ENCODE assay signal across 1 cellular context in the genomic region with DNA sequence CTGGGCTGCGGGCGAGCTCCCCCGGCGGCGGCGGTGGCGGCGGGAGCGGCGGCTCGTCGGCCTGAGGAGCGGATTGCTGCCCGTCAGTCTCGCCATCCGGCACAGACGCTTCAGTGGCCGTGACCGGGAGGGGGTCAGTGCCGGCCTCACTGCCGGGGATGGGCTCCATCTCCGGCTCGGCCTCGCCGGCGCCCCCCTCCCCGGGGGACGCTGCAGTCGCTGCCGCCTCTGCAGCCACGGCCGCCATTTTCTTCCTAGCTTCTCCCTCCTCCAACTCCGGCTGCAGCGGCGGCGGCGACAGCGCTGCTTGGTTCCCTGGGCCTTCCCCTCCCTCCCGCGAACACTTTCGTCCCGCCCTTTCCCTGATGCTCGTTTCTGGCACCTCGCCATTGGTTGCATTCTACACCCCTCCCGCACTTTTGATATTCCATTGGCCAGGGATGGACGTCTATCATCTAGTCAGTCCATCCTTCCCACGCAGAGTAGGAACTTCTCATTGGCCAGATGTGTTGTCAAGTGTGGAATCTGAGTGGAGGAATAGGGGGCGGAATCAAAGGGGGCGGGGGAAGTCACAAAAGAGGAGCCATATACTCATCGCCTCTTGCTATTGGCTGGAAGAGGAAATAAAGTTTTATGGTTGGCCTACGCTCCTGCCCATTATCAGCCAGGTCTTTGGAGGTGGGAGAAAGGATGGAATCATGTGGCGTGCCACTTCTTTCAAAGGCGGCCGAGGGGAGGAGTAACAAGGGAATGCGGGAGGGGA.
A peak's percentile ranks its signal among the peaks of the same experiment; 100 is the strongest.
TF ChIP-seq lines count a peak whose summit lies in the region.

A gene with protein sequence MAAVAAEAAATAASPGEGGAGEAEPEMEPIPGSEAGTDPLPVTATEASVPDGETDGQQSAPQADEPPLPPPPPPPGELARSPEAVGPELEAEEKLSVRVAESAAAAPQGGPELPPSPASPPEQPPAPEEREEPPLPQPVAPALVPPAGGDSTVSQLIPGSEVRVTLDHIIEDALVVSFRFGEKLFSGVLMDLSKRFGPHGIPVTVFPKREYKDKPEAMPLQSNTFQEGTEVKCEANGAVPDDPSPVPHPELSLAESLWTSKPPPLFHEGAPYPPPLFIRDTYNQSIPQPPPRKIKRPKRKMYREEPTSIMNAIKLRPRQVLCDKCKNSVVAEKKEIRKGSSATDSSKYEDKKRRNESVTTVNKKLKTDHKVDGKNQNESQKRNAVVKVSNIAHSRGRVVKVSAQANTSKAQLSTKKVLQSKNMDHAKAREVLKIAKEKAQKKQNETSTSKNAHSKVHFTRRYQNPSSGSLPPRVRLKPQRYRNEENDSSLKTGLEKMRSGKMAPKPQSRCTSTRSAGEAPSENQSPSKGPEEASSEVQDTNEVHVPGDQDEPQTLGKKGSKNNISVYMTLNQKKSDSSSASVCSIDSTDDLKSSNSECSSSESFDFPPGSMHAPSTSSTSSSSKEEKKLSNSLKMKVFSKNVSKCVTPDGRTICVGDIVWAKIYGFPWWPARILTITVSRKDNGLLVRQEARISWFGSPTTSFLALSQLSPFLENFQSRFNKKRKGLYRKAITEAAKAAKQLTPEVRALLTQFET (minus strand): TSS at position 309 of the 763 bp plus-strand sequence. CDS start 62 bp downstream, at position 247.

TF ChIP-seq in K562, 482 proteins besides CTCF, POLR2A, EP300 and RAD21 (continued from another document and continues in another):
- TF ChIP-seq, protein P1, sequence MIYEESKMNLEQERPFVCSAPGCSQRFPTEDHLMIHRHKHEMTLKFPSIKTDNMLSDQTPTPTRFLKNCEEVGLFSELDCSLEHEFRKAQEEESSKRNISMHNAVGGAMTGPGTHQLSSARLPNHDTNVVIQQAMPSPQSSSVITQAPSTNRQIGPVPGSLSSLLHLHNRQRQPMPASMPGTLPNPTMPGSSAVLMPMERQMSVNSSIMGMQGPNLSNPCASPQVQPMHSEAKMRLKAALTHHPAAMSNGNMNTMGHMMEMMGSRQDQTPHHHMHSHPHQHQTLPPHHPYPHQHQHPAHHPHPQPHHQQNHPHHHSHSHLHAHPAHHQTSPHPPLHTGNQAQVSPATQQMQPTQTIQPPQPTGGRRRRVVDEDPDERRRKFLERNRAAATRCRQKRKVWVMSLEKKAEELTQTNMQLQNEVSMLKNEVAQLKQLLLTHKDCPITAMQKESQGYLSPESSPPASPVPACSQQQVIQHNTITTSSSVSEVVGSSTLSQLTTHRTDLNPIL (CRISPR knock-in tag; IDR thresholded peaks at IDR 0.05): no peak
- TF ChIP-seq TCFL5 (CRISPR knock-in tag; conservative IDR thresholded peaks at IDR 0.05): no peak
- no peak for TF ChIP-seq ZNF586 (CRISPR knock-in tag; conservative IDR thresholded peaks at IDR 0.05)
- peak; percentile 85 for TF ChIP-seq CREM (IDR thresholded peaks at IDR 0.05; ENCODE audit: low read depth)
- TF ChIP-seq ZNF12 (CRISPR knock-in tag; IDR thresholded peaks at IDR 0.05): no peak
- TF ChIP-seq, protein P2, sequence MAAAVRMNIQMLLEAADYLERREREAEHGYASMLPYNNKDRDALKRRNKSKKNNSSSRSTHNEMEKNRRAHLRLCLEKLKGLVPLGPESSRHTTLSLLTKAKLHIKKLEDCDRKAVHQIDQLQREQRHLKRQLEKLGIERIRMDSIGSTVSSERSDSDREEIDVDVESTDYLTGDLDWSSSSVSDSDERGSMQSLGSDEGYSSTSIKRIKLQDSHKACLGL (CRISPR knock-in tag; IDR thresholded peaks at IDR 0.05; ENCODE audit: borderline replicate concordance, poor library complexity, severe bottlenecking): no peak
- 0 out of 2 replicates have a peak, but pooled peaks have one; percentile 45 for TF ChIP-seq HBP1 (CRISPR knock-in tag; IDR thresholded peaks at IDR 0.05)
- TF ChIP-seq YY1 (IDR thresholded peaks at IDR 0.05; ENCODE audit: borderline replicate concordance in 1 of 3, control insufficient read depth in 1 of 3, extremely low read depth in 1 of 3, insufficient read depth in 3 of 3, insufficient read length in 1 of 3, insufficient replicate concordance in 2 of 3, low read depth in 1 of 3, low read length in 2 of 3): peak; percentile 80 to 95 (median 92)
- TF ChIP-seq GATA2 (CRISPR knock-in tag; IDR thresholded peaks at IDR 0.05): no peak
- TF ChIP-seq EP400 (IDR thresholded peaks at IDR 0.05): no peak; the same call in 1 of the 2 replicates
- TF ChIP-seq GATAD2A (IDR thresholded peaks at IDR 0.05): no peak
- 0 out of 2 replicates have a peak, but pooled peaks have one; percentile 52 for TF ChIP-seq CGGBP1 (CRISPR knock-in tag; IDR thresholded peaks at IDR 0.05)
- TF ChIP-seq ARNT (IDR thresholded peaks at IDR 0.05): 0 out of 4 replicates have a peak, but pooled peaks of 1 of the 2 experiments have one; percentile 39
- no peak for TF ChIP-seq MTF1 (CRISPR knock-in tag; IDR thresholded peaks at IDR 0.05; ENCODE audit: borderline replicate concordance)
- TF ChIP-seq CREB3 (tag; conservative IDR thresholded peaks at IDR 0.05; ENCODE audit: low read depth): no peak
- no peak for TF ChIP-seq PHB2 (IDR thresholded peaks at IDR 0.05; ENCODE audit: low read depth)
- no peak for TF ChIP-seq MEF2A (IDR thresholded peaks at IDR 0.05; ENCODE audit: control insufficient read depth, low read depth, low read length)
- TF ChIP-seq, protein P3, sequence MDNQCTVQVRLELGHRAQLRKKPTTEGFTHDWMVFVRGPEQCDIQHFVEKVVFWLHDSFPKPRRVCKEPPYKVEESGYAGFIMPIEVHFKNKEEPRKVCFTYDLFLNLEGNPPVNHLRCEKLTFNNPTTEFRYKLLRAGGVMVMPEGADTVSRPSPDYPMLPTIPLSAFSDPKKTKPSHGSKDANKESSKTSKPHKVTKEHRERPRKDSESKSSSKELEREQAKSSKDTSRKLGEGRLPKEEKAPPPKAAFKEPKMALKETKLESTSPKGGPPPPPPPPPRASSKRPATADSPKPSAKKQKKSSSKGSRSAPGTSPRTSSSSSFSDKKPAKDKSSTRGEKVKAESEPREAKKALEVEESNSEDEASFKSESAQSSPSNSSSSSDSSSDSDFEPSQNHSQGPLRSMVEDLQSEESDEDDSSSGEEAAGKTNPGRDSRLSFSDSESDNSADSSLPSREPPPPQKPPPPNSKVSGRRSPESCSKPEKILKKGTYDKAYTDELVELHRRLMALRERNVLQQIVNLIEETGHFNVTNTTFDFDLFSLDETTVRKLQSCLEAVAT (IDR thresholded peaks at IDR 0.05): peak in 1 of 2 experiments; percentile 96; a peak in 2 of 4 replicates
- TF ChIP-seq ZNF79 (CRISPR knock-in tag; IDR thresholded peaks at IDR 0.05; ENCODE audit: low read depth): no peak
- TF ChIP-seq TRIM24 (IDR thresholded peaks at IDR 0.05): no peak
- no peak for TF ChIP-seq ZNF224 (CRISPR knock-in tag; IDR thresholded peaks at IDR 0.05)
- TF ChIP-seq STAG1 (CRISPR knock-in tag; IDR thresholded peaks at IDR 0.05; ENCODE audit: borderline replicate concordance): 0 out of 2 replicates have a peak, but pooled peaks have one; percentile 12
- TF ChIP-seq KHSRP (IDR thresholded peaks at IDR 0.05): no peak
- TF ChIP-seq BACH1 (tag; IDR thresholded peaks at IDR 0.05): no peak
- TF ChIP-seq RUNX1 (IDR thresholded peaks at IDR 0.05; ENCODE audit: low read depth): no peak
- no peak for TF ChIP-seq DDX20 (tag; IDR thresholded peaks at IDR 0.05; ENCODE audit: low read depth)
- TF ChIP-seq CBFB (CRISPR knock-in tag; IDR thresholded peaks at IDR 0.05): no peak
- no peak for TF ChIP-seq FOXA1 (IDR thresholded peaks at IDR 0.05; ENCODE audit: borderline replicate concordance)
- TF ChIP-seq LEF1 (IDR thresholded peaks at IDR 0.05): no peak
- no peak for TF ChIP-seq HDAC3 (IDR thresholded peaks at IDR 0.05; ENCODE audit: borderline replicate concordance, partially characterized antibody)
- no peak for TF ChIP-seq ZNF589 (CRISPR knock-in tag; IDR thresholded peaks at IDR 0.05; ENCODE audit: low read depth)
- TF ChIP-seq, protein P4, sequence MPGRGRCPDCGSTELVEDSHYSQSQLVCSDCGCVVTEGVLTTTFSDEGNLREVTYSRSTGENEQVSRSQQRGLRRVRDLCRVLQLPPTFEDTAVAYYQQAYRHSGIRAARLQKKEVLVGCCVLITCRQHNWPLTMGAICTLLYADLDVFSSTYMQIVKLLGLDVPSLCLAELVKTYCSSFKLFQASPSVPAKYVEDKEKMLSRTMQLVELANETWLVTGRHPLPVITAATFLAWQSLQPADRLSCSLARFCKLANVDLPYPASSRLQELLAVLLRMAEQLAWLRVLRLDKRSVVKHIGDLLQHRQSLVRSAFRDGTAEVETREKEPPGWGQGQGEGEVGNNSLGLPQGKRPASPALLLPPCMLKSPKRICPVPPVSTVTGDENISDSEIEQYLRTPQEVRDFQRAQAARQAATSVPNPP (IDR thresholded peaks at IDR 0.05; ENCODE audit: borderline replicate concordance, insufficient read depth, insufficient read length): no peak
- no peak; the same call in 1 of the 2 replicates for TF ChIP-seq JUND (IDR thresholded peaks at IDR 0.05; ENCODE audit: borderline replicate concordance, low read depth, low read length)
- TF ChIP-seq JUND (tag; IDR thresholded peaks at IDR 0.05; ENCODE audit: borderline replicate concordance, low read depth, low read length): peak; percentile 25; the same call in 1 of the 3 replicates
- TF ChIP-seq EGR1 (conservative IDR thresholded peaks at IDR 0.05): peak; percentile 91
- no peak for TF ChIP-seq ZNF134 (CRISPR knock-in tag; conservative IDR thresholded peaks at IDR 0.05)
- no peak for TF ChIP-seq GATAD2B (IDR thresholded peaks at IDR 0.05; ENCODE audit: borderline replicate concordance)
- TF ChIP-seq, protein P5, sequence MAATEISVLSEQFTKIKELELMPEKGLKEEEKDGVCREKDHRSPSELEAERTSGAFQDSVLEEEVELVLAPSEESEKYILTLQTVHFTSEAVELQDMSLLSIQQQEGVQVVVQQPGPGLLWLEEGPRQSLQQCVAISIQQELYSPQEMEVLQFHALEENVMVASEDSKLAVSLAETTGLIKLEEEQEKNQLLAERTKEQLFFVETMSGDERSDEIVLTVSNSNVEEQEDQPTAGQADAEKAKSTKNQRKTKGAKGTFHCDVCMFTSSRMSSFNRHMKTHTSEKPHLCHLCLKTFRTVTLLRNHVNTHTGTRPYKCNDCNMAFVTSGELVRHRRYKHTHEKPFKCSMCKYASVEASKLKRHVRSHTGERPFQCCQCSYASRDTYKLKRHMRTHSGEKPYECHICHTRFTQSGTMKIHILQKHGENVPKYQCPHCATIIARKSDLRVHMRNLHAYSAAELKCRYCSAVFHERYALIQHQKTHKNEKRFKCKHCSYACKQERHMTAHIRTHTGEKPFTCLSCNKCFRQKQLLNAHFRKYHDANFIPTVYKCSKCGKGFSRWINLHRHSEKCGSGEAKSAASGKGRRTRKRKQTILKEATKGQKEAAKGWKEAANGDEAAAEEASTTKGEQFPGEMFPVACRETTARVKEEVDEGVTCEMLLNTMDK (IDR thresholded peaks at IDR 0.05; ENCODE audit: borderline replicate concordance, insufficient read depth, low read depth, low read length, poor library complexity, severe bottlenecking): no peak
- no peak for TF ChIP-seq ZC3H4 (CRISPR knock-in tag; IDR thresholded peaks at IDR 0.05; ENCODE audit: borderline replicate concordance)
- TF ChIP-seq TFAP4 (CRISPR knock-in tag; IDR thresholded peaks at IDR 0.05; ENCODE audit: borderline replicate concordance): peak; percentile 66; the same call in 1 of the 2 replicates
- no peak for TF ChIP-seq RFX7 (CRISPR knock-in tag; IDR thresholded peaks at IDR 0.05)
- no peak for TF ChIP-seq RBM15 (IDR thresholded peaks at IDR 0.05; ENCODE audit: insufficient read depth, low read length)
- no peak for TF ChIP-seq EZH2 (IDR thresholded peaks at IDR 0.05; ENCODE audit: borderline replicate concordance, low read depth, low read length)
- TF ChIP-seq FOXK2 (conservative IDR thresholded peaks at IDR 0.05 in 1 of 2, IDR thresholded peaks at IDR 0.05 in 1 of 2; ENCODE audit: low read depth in 2 of 2): peak; percentile 66 to 78; a peak in 3 of 4 replicates
- peak; percentile 95 for TF ChIP-seq NFIC (IDR thresholded peaks at IDR 0.05)
- no peak for TF ChIP-seq PRMT5 (CRISPR knock-in tag; IDR thresholded peaks at IDR 0.05)
- TF ChIP-seq CHD2 (IDR thresholded peaks at IDR 0.05; ENCODE audit: low read depth, low read length): peak; percentile 86
- no peak for TF ChIP-seq ARID1B (IDR thresholded peaks at IDR 0.05)
- no peak for TF ChIP-seq THRA (IDR thresholded peaks at IDR 0.05)
